18 cellular contexts compared by ENCODE assay signal in genomic region chr20:6993526-6993925, GRCh38.
DNase-seq lines count a peak whose midpoint lies in the region; TF ChIP-seq lines count a peak whose summit lies in the region.
"Had no signal": no experiment of that assay in that cellular context is flagged by ENCODE, and none has a peak within 500 bp of the region (broad histone marks: within the 10 kb centered on the region; RNA-seq: fewer than 3 reads in every experiment).

No MANE protein-coding gene starts in this region.

- no peak overlapping the region for H3K27ac ChIP-seq in breast epithelium
- H3K27ac ChIP-seq in epithelial cell of prostate = peak overlapping the region; percentile 97
- H3K27ac ChIP-seq: BLaER1 had no signal

- no peaks in the 10 kb centered on the region for H3K9me3 ChIP-seq in breast epithelium
- H3K9me3 ChIP-seq: BLaER1 had no signal

- CTCF ChIA-PET in MCF 10A (lab: Yijun Ruan, JAX) = interaction anchor here (0.6 to 2.2 kb wide), 13 partner anchors 16 to 858 kb away, joined by 3 to 12 read pairs (median 4); no protein-coding TSS in a partner anchor

- TF ChIP-seq CTCF in MCF 10A (IDR thresholded peaks at IDR 0.05; ENCODE audit: unreplicated experiment) (no peak), breast epithelium (IDR thresholded peaks at IDR 0.05) (no peak)

- intact Hi-C loops in MCF 10A (cut with micrococcal nuclease) (loop anchor here (2.0 to 5.0 kb wide), 2 partner anchors 165 to 849 kb away; no protein-coding TSS in a partner anchor), breast epithelium (cut with DNase I; ENCODE audit: low total_unique reads) (no loop called here)

- no peaks in the 10 kb centered on the region for H3K36me3 ChIP-seq in breast epithelium
- H3K36me3 ChIP-seq: BLaER1 had no signal

- H3K4me1 ChIP-seq in breast epithelium = no peaks in the 10 kb centered on the region
- H3K4me1 ChIP-seq: BLaER1 had no signal

- H3K4me3 Mint-ChIP-seq in MCF 10A (ENCODE audit: unreplicated experiment) = peak overlapping the region; percentile 45
- H3K4me3 Mint-ChIP-seq: CD8-positive, alpha-beta T cell had no signal

- no peak overlapping the region for H3K4me3 ChIP-seq in breast epithelium
- H3K4me3 ChIP-seq: BLaER1 had no signal

- H3K9me3 Mint-ChIP-seq in MCF 10A (ENCODE audit: unreplicated experiment) = peaks cover 13% of the 10 kb centered on the region

- BruUV-seq in MCF 10A (replicated peaks; lab: Mats Ljungman, UMichigan) = no TSS peak

- H3K4me1 Mint-ChIP-seq in MCF 10A (ENCODE audit: insufficient read depth, unreplicated experiment) = peaks cover 47% of the 10 kb centered on the region

- H3K27me3 ChIP-seq in breast epithelium = no peaks in the 10 kb centered on the region
- H3K27me3 ChIP-seq: BLaER1 had no signal

- no peaks in the 10 kb centered on the region for H3K36me3 Mint-ChIP-seq in MCF 10A (ENCODE audit: insufficient read depth, unreplicated experiment)
- H3K36me3 Mint-ChIP-seq: CD8-positive, alpha-beta T cell had no signal

- TF ChIP-seq POLR2A in breast epithelium (IDR thresholded peaks at IDR 0.05) = no peak

- POLR2A ChIA-PET in MCF 10A (lab: Yijun Ruan, JAX) = interaction anchor here (0.6 to 3.5 kb wide), 26 partner anchors 9 to 887 kb away, joined by 3 to 27 read pairs (median 4); partner anchors contain the start of gene FERMT1

- no peaks in the 10 kb centered on the region for H3K27me3 Mint-ChIP-seq in MCF 10A (ENCODE audit: insufficient read depth, unreplicated experiment)

- DNase-seq in MCF 10A (ENCODE audit: unreplicated experiment) (peak; percentile 33), breast epithelium (ENCODE audit: low spot score in 2 of 2) (no peak), epithelial cell of prostate (ENCODE audit: low read depth, low spot score) (no peak), kidney glomerular epithelial cell (lab: John Stamatoyannopoulos, UW) (peak; percentile 62), SW480 (ENCODE audit: low spot score) (no peak), DMS153 treated with DMSO at 0.1 percent for 48 hours (lab: John Stamatoyannopoulos, UW; ENCODE audit: unreplicated experiment) (no peak), hepatic stellate cell (ENCODE audit: low spot score) (no peak), HT-29 (ENCODE audit: low spot score) (no peak)
- DNase-seq: 8988T; CD8-positive, alpha-beta T cell; GOT3; MV-4-11; NCI-H1417 treated with DMSO at 0.1 percent for 48 hours; NCI-H2029; NCI-H524 treated with DMSO at 0.1 percent for 48 hours; OCI-M1; RPMI8226 had no signal

- H3K27ac Mint-ChIP-seq in MCF 10A (ENCODE audit: low read depth, unreplicated experiment) = peak overlapping the region; percentile 98
- H3K27ac Mint-ChIP-seq: CD8-positive, alpha-beta T cell had no signal

Comparison
In these comparisons a context has a peak if more than half of its experiments do, and no peak if none do; other contexts are left out.
1. DNase-seq: peak in MCF 10A (single experiment) and kidney glomerular epithelial cell (single experiment); none in breast epithelium (0 of 2), epithelial cell of prostate (single experiment), SW480 (single experiment), DMS153 treated with DMSO at 0.1 percent for 48 hours (single experiment), hepatic stellate cell (single experiment) and HT-29 (single experiment).